ENCODE assay signal across 22 cellular contexts in genomic region chr10:77726301-77726700, GRCh38.
DNase-seq lines count a peak whose midpoint lies in the region; ATAC-seq, FAIRE-seq and TF ChIP-seq lines count a peak whose summit lies in the region.
"Had no signal": no experiment of that assay in that cellular context is flagged by ENCODE, and none has a peak within 500 bp of the region (broad histone marks: within the 10 kb centered on the region; RNA-seq: fewer than 3 reads in every experiment).

No MANE protein-coding gene starts in this region.

- H3K4me1 Mint-ChIP-seq in WTC11, result 0 out of 2 replicates have a peak, but pooled peaks cover 2% of the 10 kb centered on the region
- H3K4me1 Mint-ChIP-seq: B cell had no signal

- FAIRE-seq in G401.6 (lab: Jason Lieb, UNC) (peak; percentile 66), endometrium (lab: Jason Lieb, UNC) (peak; percentile 50)
- FAIRE-seq: A549, GM12878, GM12892, GM18507 had no signal

- DNase-seq in WTC11 (ENCODE audit: low spot score), result no peak
- no peak for DNase-seq in islet precursor cell
- DNase-seq in foreskin keratinocyte, result no peak
- no peak for DNase-seq in COR-L47 (lab: John Stamatoyannopoulos, UW)
- DNase-seq: 8988T; AML-193; CD4-positive, alpha-beta T cell; CD8-positive, alpha-beta T cell; DMS 273 treated with DMSO at 0.1 percent for 48 hours; DMS153; DMS53; DMS79 treated with DMSO at 0.1 percent for 48 hours; GDM1 had no signal

- no peak overlapping the region for H3K27ac ChIP-seq in foreskin keratinocyte
- H3K27ac ChIP-seq: A549; BLaER1 treated with 17β-estradiol and CSF1 and Interleukin-3, amounts not matched to agents 10 nM and 100 nM; C4-2B had no signal

- no peaks in the 10 kb centered on the region for H3K27me3 ChIP-seq in foreskin keratinocyte
- H3K27me3 ChIP-seq: BLaER1 treated with 17β-estradiol and CSF1 and Interleukin-3, amounts not matched to agents 10 nM and 100 nM had no signal

- no peak for TF ChIP-seq CTCF in WTC11 (IDR thresholded peaks at IDR 0.05)
- TF ChIP-seq CTCF in foreskin keratinocyte (conservative IDR thresholded peaks at IDR 0.05), result no peak

- peaks cover 9% of the 10 kb centered on the region for H3K4me1 ChIP-seq in foreskin keratinocyte
- H3K4me1 ChIP-seq: BLaER1 treated with 17β-estradiol and CSF1 and Interleukin-3, amounts not matched to agents 10 nM and 100 nM had no signal

- H3K27ac Mint-ChIP-seq in WTC11, result no peak overlapping the region
- H3K27ac Mint-ChIP-seq: B cell; CD4-positive, alpha-beta T cell; CD8-positive, alpha-beta T cell had no signal

- CTCF ChIA-PET in WTC11 (lab: Charles Lee), result no interaction called here

- no peaks in the 10 kb centered on the region for H3K36me3 Mint-ChIP-seq in WTC11
- H3K36me3 Mint-ChIP-seq: CD8-positive, alpha-beta T cell had no signal

- no peak overlapping the region for H3K4me3 Mint-ChIP-seq in WTC11
- H3K4me3 Mint-ChIP-seq: B cell; CD4-positive, alpha-beta T cell; CD8-positive, alpha-beta T cell had no signal

- POLR2A ChIA-PET in WTC11 (lab: Charles Lee), result no interaction called here

- ATAC-seq in WTC11, result no peak
- no peak for ATAC-seq in foreskin keratinocyte
- ATAC-seq: A549; CD8-positive, alpha-beta T cell; GM12878 had no signal

- H3K9me3 Mint-ChIP-seq in WTC11, result peaks cover 5% of the 10 kb centered on the region; the same call in 1 of the 2 replicates
- H3K9me3 Mint-ChIP-seq: CD4-positive, alpha-beta T cell had no signal

- H3K27me3 Mint-ChIP-seq in WTC11 (ENCODE audit: low read depth), result no peaks in the 10 kb centered on the region
- H3K27me3 Mint-ChIP-seq: CD4-positive, alpha-beta T cell had no signal

TF ChIP-seq in WTC11, 78 proteins besides CTCF, POLR2A, EP300 and RAD21:
- TF ChIP-seq HMGA2 (CRISPR knock-in tag; IDR thresholded peaks at IDR 0.05) (peak; percentile 91), GTF2I (CRISPR knock-in tag; conservative IDR thresholded peaks at IDR 0.05) (no peak)
